In genomic region chr17:80224098-80224497, GRCh38 we compare ENCODE assay signal across 1 cellular context.
A peak's percentile ranks its signal among the peaks of the same experiment; 100 is the strongest.
TF ChIP-seq lines count a peak whose summit lies in the region.

No MANE protein-coding gene starts in this region.

TF ChIP-seq in GM12878, 131 proteins besides CTCF, POLR2A, EP300 and RAD21:
- TF ChIP-seq PBX3 (IDR thresholded peaks at IDR 0.05; ENCODE audit: insufficient replicate concordance, low read depth, low read length) (peak; percentile 47), RAD51 (IDR thresholded peaks at IDR 0.05) (no peak), SREBF1 (IDR thresholded peaks at IDR 0.05; ENCODE audit: low read length) (no peak), TCF3 (IDR thresholded peaks at IDR 0.05; ENCODE audit: borderline replicate concordance, insufficient read depth, low read depth, low read length) (peak; percentile 60; the same call in 1 of the 2 replicates), CBFB (IDR thresholded peaks at IDR 0.05; ENCODE audit: low read depth) (no peak), POU2F2 (IDR thresholded peaks at IDR 0.05; ENCODE audit: borderline replicate concordance, low read depth, low read length) (no peak), STAT1 (conservative IDR thresholded peaks at IDR 0.05) (no peak)
- TF ChIP-seq, protein P1, sequence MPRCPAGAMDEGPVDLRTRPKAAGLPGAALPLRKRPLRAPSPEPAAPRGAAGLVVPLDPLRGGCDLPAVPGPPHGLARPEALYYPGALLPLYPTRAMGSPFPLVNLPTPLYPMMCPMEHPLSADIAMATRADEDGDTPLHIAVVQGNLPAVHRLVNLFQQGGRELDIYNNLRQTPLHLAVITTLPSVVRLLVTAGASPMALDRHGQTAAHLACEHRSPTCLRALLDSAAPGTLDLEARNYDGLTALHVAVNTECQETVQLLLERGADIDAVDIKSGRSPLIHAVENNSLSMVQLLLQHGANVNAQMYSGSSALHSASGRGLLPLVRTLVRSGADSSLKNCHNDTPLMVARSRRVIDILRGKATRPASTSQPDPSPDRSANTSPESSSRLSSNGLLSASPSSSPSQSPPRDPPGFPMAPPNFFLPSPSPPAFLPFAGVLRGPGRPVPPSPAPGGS (IDR thresholded peaks at IDR 0.05; ENCODE audit: borderline replicate concordance, insufficient read depth, low read depth, low read length, poor library complexity, severe bottlenecking): peak; percentile 99
